29 cellular contexts compared by ENCODE assay signal in genomic region chr15:88482263-88482662, GRCh38.
"Had no signal": no experiment of that assay in that cellular context is flagged by ENCODE, and none has a peak within 500 bp of the region (broad histone marks: within the 10 kb centered on the region; RNA-seq: fewer than 3 reads in every experiment).

No MANE protein-coding gene starts in this region.

- H3K4me3 ChIP-seq: ascending aorta, breast epithelium, cardiac muscle cell, colonic mucosa, esophagus squamous epithelium, gastroesophageal sphincter, heart right ventricle, hepatocyte had no signal

- ATAC-seq: activated T-cell treated with anti-CD3 and anti-CD28 coated beads, Interleukin-2, amount 50 U/mL, for 4 hours; activated T-helper 17 cell treated with anti-CD3 and anti-CD28 coated beads, Interleukin-2, amount 50 U/mL, for 72 hours; gastroesophageal sphincter; T-helper 17 cell had no signal

- H3K27me3 ChIP-seq: ascending aorta, breast epithelium, cardiac muscle cell, colonic mucosa, esophagus squamous epithelium, gastroesophageal sphincter, heart right ventricle, hepatocyte had no signal

- H3K9me3 ChIP-seq: ascending aorta, breast epithelium, colonic mucosa, esophagus squamous epithelium, gastroesophageal sphincter, heart right ventricle had no signal

- H3K36me3 ChIP-seq: breast epithelium, colonic mucosa had no signal

- FAIRE-seq: endometrium, endothelial cell of umbilical vein had no signal

- H3K27ac ChIP-seq: ascending aorta, breast epithelium, cardiac muscle cell, colonic mucosa, epithelial cell of prostate, esophagus squamous epithelium, gastroesophageal sphincter, heart right ventricle, hepatocyte had no signal

- H3K4me1 ChIP-seq: ascending aorta, breast epithelium, colonic mucosa, gastroesophageal sphincter had no signal

- DNase-seq: activated CD4-positive, alpha-beta memory T cell treated with anti-CD3 and anti-CD28 coated beads, Interleukin-2, amount 10 ng/mL, durations not matched to agents 7 days and 5 days; activated CD4-positive, alpha-beta T cell treated with anti-CD3 and anti-CD28 coated beads for 1 hour; activated CD4-positive, alpha-beta T cell treated with anti-CD3 and anti-CD28 coated beads for 4 hours; activated CD4-positive, alpha-beta T cell treated with anti-CD3 and anti-CD28 coated beads, Interleukin-2, amount 10 ng/mL, durations not matched to agents 7 days and 5 days; activated CD4-positive, alpha-beta T cell treated with anti-CD3 and anti-CD28 coated beads, Interleukin-2, amount 50 U/mL, for 4 hours; activated CD8-positive, alpha-beta memory T cell treated with anti-CD3 and anti-CD28 coated beads for 24 hours; activated effector memory CD4-positive, alpha-beta T cell treated with Interleukin-2 at 50 U/mL for 16 hours; activated gamma-delta T cell treated with Interleukin-2 at 50 U/mL for 16 hours; activated naive CD4-positive, alpha-beta T cell treated with anti-CD3 and anti-CD28 coated beads, Interleukin-2, amount 50 U/mL, for 16 hours; activated naive CD4-positive, alpha-beta T cell treated with Interleukin-2 at 50 U/mL for 16 hours; activated T-cell treated with anti-CD3 and anti-CD28 coated beads, Interleukin-2, amount 50 U/mL, for 4 hours; central memory CD4-positive, alpha-beta T cell; cerebellar nuclear complex; colonic mucosa; effector CD8-positive, alpha-beta T cell; esophagus squamous epithelium; foreskin melanocyte; heart right ventricle; T-helper 17 cell; T1000 had no signal
